In genomic region chr2:47520825-47521665, GRCh38 we compare ENCODE assay signal across 8 cellular contexts. TPM values are rescaled to one million over a fixed set of nuclear protein-coding genes. Genes with fewer than 3 reads are reported as not detected.
A peak's percentile ranks its signal among the peaks of the same experiment; 100 is the strongest.
DNase-seq lines count a peak whose midpoint lies in the region; ATAC-seq, FAIRE-seq and TF ChIP-seq lines count a peak whose summit lies in the region.

No MANE protein-coding gene starts in this region.

- H3K4me3 ChIP-seq in MG63 (peak overlapping the region; percentile 43), small intestine (ENCODE audit: low read depth in 1 of 2, low read length in 2 of 2) (peak overlapping the region in 1 of 2 donors; percentile 28)

- H3K4me3 Mint-ChIP-seq in activated naive CD8-positive, alpha-beta T cell treated with anti-CD3 and anti-CD28 coated beads for 36 hours = peak overlapping the region; percentile 87
- H3K4me3 Mint-ChIP-seq in osteocyte (ENCODE audit: unreplicated experiment) = no peak overlapping the region

- FAIRE-seq in small intestine (lab: Jason Lieb, UNC) = no peak

- ATAC-seq in GM21825 (IDR thresholded peaks at IDR 0.05; ENCODE audit: unreplicated experiment) (peak; percentile 68), SK-N-SH treated with all-trans-retinoic acid at 6 μM for 48 hours (peak; percentile 77), left cardiac atrium (peak; percentile 73 to 80)

- no peaks in the 10 kb centered on the region for H3K9me3 ChIP-seq in MG63
- no peaks in the 10 kb centered on the region for H3K9me3 ChIP-seq in small intestine (ENCODE audit: control insufficient read depth, low read depth)

- peak overlapping the region in 1 of 2 donors; percentile 18 for H3K27ac ChIP-seq in small intestine (ENCODE audit: low read depth in 1 of 2, low read length in 1 of 2)

- peak; percentile 88 for DNase-seq in ELF-1 (ENCODE audit: low read depth, low spot score)
- DNase-seq in MG63 = peak; percentile 53
- DNase-seq in activated naive CD8-positive, alpha-beta T cell treated with anti-CD3 and anti-CD28 coated beads for 36 hours = peak; percentile 77
- peak; percentile 45 for DNase-seq in left cardiac atrium
- DNase-seq in small intestine = peak; percentile 40
- DNase-seq in osteocyte (ENCODE audit: extremely low spot score, unreplicated experiment) = no peak

- intact Hi-C loops in left cardiac atrium (cut with DNase I) = no loop called here

- no peaks in the 10 kb centered on the region for H3K36me3 ChIP-seq in MG63
- no peaks in the 10 kb centered on the region for H3K36me3 ChIP-seq in small intestine (ENCODE audit: control insufficient read depth in 2 of 2, insufficient read depth in 2 of 2, low read length in 2 of 2)

- TF ChIP-seq CTCF in osteocyte (IDR thresholded peaks at IDR 0.05) = no peak

- H3K4me1 ChIP-seq in small intestine (ENCODE audit: control insufficient read depth in 2 of 2, insufficient read depth in 1 of 2, low read depth in 1 of 2, low read length in 1 of 2) = no peaks in the 10 kb centered on the region

- WGBS in small intestine, 3 donors = 1 to 5% (median 2%) methylated on average over 83 to 97 of the region's 97 CpGs

- peaks cover 14% of the 10 kb centered on the region for H3K4me1 Mint-ChIP-seq in activated naive CD8-positive, alpha-beta T cell treated with anti-CD3 and anti-CD28 coated beads for 36 hours
- no peaks in the 10 kb centered on the region for H3K4me1 Mint-ChIP-seq in osteocyte (ENCODE audit: unreplicated experiment)

- no peaks in the 10 kb centered on the region for H3K27me3 Mint-ChIP-seq in activated naive CD8-positive, alpha-beta T cell treated with anti-CD3 and anti-CD28 coated beads for 36 hours
- H3K27me3 Mint-ChIP-seq in osteocyte (ENCODE audit: unreplicated experiment) = no peaks in the 10 kb centered on the region

- H3K36me3 Mint-ChIP-seq in activated naive CD8-positive, alpha-beta T cell treated with anti-CD3 and anti-CD28 coated beads for 36 hours = no peaks in the 10 kb centered on the region
- no peaks in the 10 kb centered on the region for H3K36me3 Mint-ChIP-seq in osteocyte (ENCODE audit: unreplicated experiment)

- H3K27me3 ChIP-seq in MG63 (no peaks in the 10 kb centered on the region), small intestine (ENCODE audit: control insufficient read depth in 2 of 2, insufficient read depth in 2 of 2, low read length in 2 of 2) (no peaks in the 10 kb centered on the region)

- no peaks in the 10 kb centered on the region for H3K9me3 Mint-ChIP-seq in activated naive CD8-positive, alpha-beta T cell treated with anti-CD3 and anti-CD28 coated beads for 36 hours
- no peaks in the 10 kb centered on the region for H3K9me3 Mint-ChIP-seq in osteocyte (ENCODE audit: unreplicated experiment)

- H3K27ac Mint-ChIP-seq in activated naive CD8-positive, alpha-beta T cell treated with anti-CD3 and anti-CD28 coated beads for 36 hours = peak overlapping the region; percentile 94
- no peak overlapping the region for H3K27ac Mint-ChIP-seq in osteocyte (ENCODE audit: unreplicated experiment)

TF ChIP-seq in SK-N-SH treated with all-trans-retinoic acid at 6 μM for 48 hours, 23 proteins besides CTCF, POLR2A, EP300 and RAD21:
- TF ChIP-seq ISL1 (CRISPR knock-in tag; IDR thresholded peaks at IDR 0.05) (no peak), SNAI2 (CRISPR knock-in tag; IDR thresholded peaks at IDR 0.05) (0 out of 2 replicates have a peak, but pooled peaks have one; percentile 18)
TF ChIP-seq in SK-N-SH treated with all-trans-retinoic acid at 6 μM for 48 hours: peak in this region for 1.

RNA-seq across cellular contexts. Expression of gene KCNK12, which starts 49.7 kb away (rescaled TPM):
- total RNA-seq in MG63 (2014; rRNA removed; shearing (Covaris generic); ENCODE audit: low replicate concordance) = not detected in 2 replicates
- total RNA-seq in activated naive CD8-positive, alpha-beta T cell treated with anti-CD3 and anti-CD28 coated beads for 36 hours = under 1 TPM; 0.33 to 0.38 TPM
- total RNA-seq in left cardiac atrium (not detected), osteocyte (not detected in 2 replicates)
- polyA plus RNA-seq in small intestine = under 1 TPM in 1 of 3 donors, not detected in 2; 0.03 TPM
